Comparison of ENCODE assay signal across 13 cellular contexts in the genomic region with DNA sequence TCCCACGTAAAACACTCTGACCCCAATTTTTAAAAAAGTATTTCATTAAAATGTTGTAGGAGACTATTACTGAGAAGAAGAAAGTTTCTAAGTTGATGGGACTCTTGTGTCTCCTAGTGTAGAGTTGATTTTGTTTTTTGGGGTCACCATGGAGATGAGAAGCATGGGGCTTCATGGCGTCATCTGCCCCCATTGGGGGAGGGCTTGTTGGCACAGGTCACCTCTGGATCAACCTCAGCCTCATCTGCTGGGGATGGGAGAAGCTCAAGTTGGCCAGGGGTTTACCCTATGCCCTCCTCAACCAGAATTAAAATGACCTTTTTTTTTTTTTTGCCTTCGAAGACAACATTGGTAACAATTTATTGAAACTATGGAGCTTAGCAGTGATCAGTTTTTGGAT. TPM values are rescaled to one million over a fixed set of nuclear protein-coding genes. Genes with fewer than 3 reads are reported as not detected.
DNase-seq lines count a peak whose midpoint lies in the region; ATAC-seq and TF ChIP-seq lines count a peak whose summit lies in the region.
"Had no signal": no experiment of that assay in that cellular context is flagged by ENCODE, and none has a peak within 500 bp of the region (broad histone marks: within the 10 kb centered on the region; RNA-seq: fewer than 3 reads in every experiment).

No MANE protein-coding gene starts in this region.

- peaks cover 83% of the 10 kb centered on the region for H3K4me1 Mint-ChIP-seq in activated CD4-positive, alpha-beta T cell treated with anti-CD3 and anti-CD28 coated beads, Interleukin-2, amount 10 ng/mL, durations not matched to agents 24 days and 14 days
- peaks cover 77% of the 10 kb centered on the region for H3K4me1 Mint-ChIP-seq in T-helper 1 cell treated with Interleukin-12 subunit alpha and Interleukin-12 subunit beta and Interleukin-4 antibody, amounts not matched to agents 30 μg/mL and 1 μg/mL, for 36 hours (ENCODE audit: low read depth)
- peaks cover 54% of the 10 kb centered on the region for H3K4me1 Mint-ChIP-seq in stimulated activated memory B cell treated with anti-CD40 and anti-IgM and Interleukin-4, amounts not matched to agents 10 μg/mL and 1 μg/mL and 100 μg/mL, for 72 hours
- peaks cover 28% of the 10 kb centered on the region for H3K4me1 Mint-ChIP-seq in chondrocyte (ENCODE audit: low read depth)

- H3K27ac ChIP-seq in dorsolateral prefrontal cortex = peak overlapping the region in 53 of 59 donors; percentile 1 to 88 (median 67)
- H3K27ac ChIP-seq: prostate gland, SJSA1, tibial nerve had no signal

- ATAC-seq in stimulated activated memory B cell treated with anti-CD40 and anti-IgM and Interleukin-4, amounts not matched to agents 10 μg/mL and 1 μg/mL and 100 μg/mL, for 72 hours = no peak
- no peak for ATAC-seq in HG03442 (IDR thresholded peaks at IDR 0.05; ENCODE audit: unreplicated experiment)

- TF ChIP-seq CTCF in dorsolateral prefrontal cortex (IDR thresholded peaks at IDR 0.05 in 54 of 56, conservative IDR thresholded peaks at IDR 0.05 in 2 of 56; ENCODE audit: low read depth in 1 of 56, partially characterized antibody in 56 of 56) = no peak
- no peak for TF ChIP-seq CTCF in chondrocyte (IDR thresholded peaks at IDR 0.05)

- no peak overlapping the region for H3K4me3 ChIP-seq in dorsolateral prefrontal cortex
- H3K4me3 ChIP-seq: prostate gland, SJSA1, tibial nerve had no signal

- H3K4me3 Mint-ChIP-seq in activated CD4-positive, alpha-beta T cell treated with anti-CD3 and anti-CD28 coated beads, Interleukin-2, amount 10 ng/mL, durations not matched to agents 24 days and 14 days = peak overlapping the region; percentile 76
- peak overlapping the region; percentile 83 for H3K4me3 Mint-ChIP-seq in T-helper 1 cell treated with Interleukin-12 subunit alpha and Interleukin-12 subunit beta and Interleukin-4 antibody, amounts not matched to agents 30 μg/mL and 1 μg/mL, for 36 hours
- H3K4me3 Mint-ChIP-seq in stimulated activated memory B cell treated with anti-CD40 and anti-IgM and Interleukin-4, amounts not matched to agents 10 μg/mL and 1 μg/mL and 100 μg/mL, for 72 hours = peak overlapping the region; percentile 69
- no peak overlapping the region for H3K4me3 Mint-ChIP-seq in chondrocyte (ENCODE audit: unreplicated experiment)

- peak overlapping the region; percentile 91 for H3K27ac Mint-ChIP-seq in activated CD4-positive, alpha-beta T cell treated with anti-CD3 and anti-CD28 coated beads, Interleukin-2, amount 10 ng/mL, durations not matched to agents 24 days and 14 days
- H3K27ac Mint-ChIP-seq in T-helper 1 cell treated with Interleukin-12 subunit alpha and Interleukin-12 subunit beta and Interleukin-4 antibody, amounts not matched to agents 30 μg/mL and 1 μg/mL, for 36 hours = peak overlapping the region; percentile 93
- H3K27ac Mint-ChIP-seq in stimulated activated memory B cell treated with anti-CD40 and anti-IgM and Interleukin-4, amounts not matched to agents 10 μg/mL and 1 μg/mL and 100 μg/mL, for 72 hours = peak overlapping the region; percentile 73
- no peak overlapping the region for H3K27ac Mint-ChIP-seq in chondrocyte (ENCODE audit: unreplicated experiment)

- intact Hi-C loops in activated CD4-positive, alpha-beta T cell treated with anti-CD3 and anti-CD28 coated beads, Interleukin-2, amount 10 ng/mL, durations not matched to agents 24 days and 14 days (cut with micrococcal nuclease) = loop anchor here (5.0 kb wide), 1 partner anchor 178 kb away; no protein-coding TSS in a partner anchor
- intact Hi-C loops in dorsolateral prefrontal cortex (cut with DNase I) = no loop called here

- no peaks in the 10 kb centered on the region for H3K27me3 ChIP-seq in dorsolateral prefrontal cortex
- H3K27me3 ChIP-seq: SJSA1, tibial nerve had no signal

- H3K9me3 Mint-ChIP-seq in activated CD4-positive, alpha-beta T cell treated with anti-CD3 and anti-CD28 coated beads, Interleukin-2, amount 10 ng/mL, durations not matched to agents 24 days and 14 days = no peaks in the 10 kb centered on the region
- H3K9me3 Mint-ChIP-seq in T-helper 1 cell treated with Interleukin-12 subunit alpha and Interleukin-12 subunit beta and Interleukin-4 antibody, amounts not matched to agents 30 μg/mL and 1 μg/mL, for 36 hours = no peaks in the 10 kb centered on the region
- H3K9me3 Mint-ChIP-seq in stimulated activated memory B cell treated with anti-CD40 and anti-IgM and Interleukin-4, amounts not matched to agents 10 μg/mL and 1 μg/mL and 100 μg/mL, for 72 hours = no peaks in the 10 kb centered on the region
- H3K9me3 Mint-ChIP-seq in chondrocyte (ENCODE audit: low read depth) = no peaks in the 10 kb centered on the region

- peaks cover 50% of the 10 kb centered on the region for H3K36me3 Mint-ChIP-seq in activated CD4-positive, alpha-beta T cell treated with anti-CD3 and anti-CD28 coated beads, Interleukin-2, amount 10 ng/mL, durations not matched to agents 24 days and 14 days (ENCODE audit: low read depth)
- H3K36me3 Mint-ChIP-seq in T-helper 1 cell treated with Interleukin-12 subunit alpha and Interleukin-12 subunit beta and Interleukin-4 antibody, amounts not matched to agents 30 μg/mL and 1 μg/mL, for 36 hours (ENCODE audit: low read depth) = peaks cover 39% of the 10 kb centered on the region
- H3K36me3 Mint-ChIP-seq in stimulated activated memory B cell treated with anti-CD40 and anti-IgM and Interleukin-4, amounts not matched to agents 10 μg/mL and 1 μg/mL and 100 μg/mL, for 72 hours = peaks cover 45% of the 10 kb centered on the region
- peaks cover 3% of the 10 kb centered on the region for H3K36me3 Mint-ChIP-seq in chondrocyte (ENCODE audit: low read depth)

- peak; percentile 81 for DNase-seq in activated CD4-positive, alpha-beta T cell treated with anti-CD3 and anti-CD28 coated beads, Interleukin-2, amount 10 ng/mL, durations not matched to agents 24 days and 14 days
- no peak for DNase-seq in activated CD4-positive, alpha-beta T cell treated with anti-CD3 and anti-CD28 coated beads, Interleukin-2, amount 50 U/mL, for 4 hours
- no peak for DNase-seq in dorsolateral prefrontal cortex
- DNase-seq in chondrocyte (ENCODE audit: low spot score) = no peak
- DNase-seq in OCI-M1 (lab: John Stamatoyannopoulos, UW) = no peak
- DNase-seq: DMS53, NCI-H526 had no signal

- no peaks in the 10 kb centered on the region for H3K27me3 Mint-ChIP-seq in activated CD4-positive, alpha-beta T cell treated with anti-CD3 and anti-CD28 coated beads, Interleukin-2, amount 10 ng/mL, durations not matched to agents 24 days and 14 days
- no peaks in the 10 kb centered on the region for H3K27me3 Mint-ChIP-seq in T-helper 1 cell treated with Interleukin-12 subunit alpha and Interleukin-12 subunit beta and Interleukin-4 antibody, amounts not matched to agents 30 μg/mL and 1 μg/mL, for 36 hours (ENCODE audit: low read depth)
- no peaks in the 10 kb centered on the region for H3K27me3 Mint-ChIP-seq in stimulated activated memory B cell treated with anti-CD40 and anti-IgM and Interleukin-4, amounts not matched to agents 10 μg/mL and 1 μg/mL and 100 μg/mL, for 72 hours
- no peaks in the 10 kb centered on the region for H3K27me3 Mint-ChIP-seq in chondrocyte (ENCODE audit: low read depth)

RNA-seq across cellular contexts. Expression of gene MSI2, which starts 28.3 kb away (rescaled TPM):
- total RNA-seq in activated CD4-positive, alpha-beta T cell treated with anti-CD3 and anti-CD28 coated beads, Interleukin-2, amount 10 ng/mL, durations not matched to agents 24 days and 14 days = 171 and 172 TPM in 2 replicates
- total RNA-seq in dorsolateral prefrontal cortex (100 to 1,000 TPM in 115 of 120 experiments, 10 to 100 TPM in 5; 86.3 to 279 (median 141) TPM), chondrocyte (23.1 to 55.2 TPM (median 25.5 TPM) in 3 replicates)
